In the genomic region with DNA sequence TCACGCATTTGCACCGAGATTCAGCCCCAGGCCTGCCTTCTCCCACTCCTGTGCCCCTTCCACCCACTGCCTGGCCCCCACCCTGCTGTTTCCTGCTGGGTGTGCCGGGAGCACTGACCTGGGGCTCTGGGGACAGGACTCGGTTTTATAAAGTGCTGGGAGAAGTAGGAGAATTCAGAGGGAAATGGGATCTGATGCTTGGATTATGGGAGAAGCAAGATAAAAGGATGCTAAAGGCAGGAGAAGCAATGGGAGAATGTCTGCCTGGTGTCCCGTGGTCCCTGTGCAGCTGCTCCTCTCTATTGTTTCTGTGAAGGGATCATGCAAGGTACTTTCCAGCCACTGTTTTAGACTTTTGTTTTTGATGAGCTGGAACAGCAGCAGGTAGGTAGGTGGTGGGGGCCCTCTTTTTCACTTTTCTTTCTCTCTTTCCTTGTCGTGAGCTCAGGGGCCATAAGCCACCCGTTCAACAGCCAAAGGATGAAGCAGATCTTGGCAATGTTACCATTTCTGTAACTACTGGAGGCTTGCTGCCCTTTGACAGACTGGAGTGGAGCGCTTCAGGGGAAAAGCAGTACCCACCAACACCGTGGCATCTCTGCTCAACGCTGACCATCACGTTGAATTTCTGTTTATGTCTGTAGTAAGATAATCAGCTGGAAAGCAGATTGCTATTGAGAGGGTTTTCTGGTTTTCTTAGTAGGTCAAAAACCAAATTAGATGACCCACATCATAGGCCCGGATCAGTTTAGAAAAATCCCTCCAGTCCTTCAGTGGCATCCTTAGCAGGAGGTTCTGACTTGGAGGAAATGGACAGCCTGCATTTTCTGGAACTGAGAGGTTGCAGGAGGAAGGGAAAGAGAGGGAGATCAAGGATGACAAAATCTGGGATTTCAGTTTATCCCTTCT, we compare ENCODE assay signal across 9 cellular contexts.
A peak's percentile ranks its signal among the peaks of the same experiment; 100 is the strongest.
DNase-seq lines count a peak whose midpoint lies in the region; ATAC-seq and TF ChIP-seq lines count a peak whose summit lies in the region.
"Had no signal": no experiment of that assay in that cellular context is flagged by ENCODE, and none has a peak within 500 bp of the region (broad histone marks: within the 10 kb centered on the region; RNA-seq: fewer than 3 reads in every experiment).

No MANE protein-coding gene starts in this region.

- H3K9me2 ChIP-seq in PC-3 (replicated peaks; ENCODE audit: low read length), result no peaks in the 10 kb centered on the region

- TF ChIP-seq CTCF in right atrium auricular region (IDR thresholded peaks at IDR 0.05) (no peak), type B pancreatic cell (conservative IDR thresholded peaks at IDR 0.05) (no peak), PC-3 (conservative IDR thresholded peaks at IDR 0.05; ENCODE audit: low read depth, low read length) (no peak)

- H3K27ac Mint-ChIP-seq in activated naive CD4-positive, alpha-beta T cell treated with anti-CD3 and anti-CD28 coated beads, Interleukin-2, amount 50 U/mL, for 24 hours, result peak overlapping the region; percentile 94
- H3K27ac Mint-ChIP-seq in type B pancreatic cell, result no peak overlapping the region

- peaks cover 4% of the 10 kb centered on the region for H3K9me3 Mint-ChIP-seq in activated naive CD4-positive, alpha-beta T cell treated with anti-CD3 and anti-CD28 coated beads, Interleukin-2, amount 50 U/mL, for 24 hours
- H3K9me3 Mint-ChIP-seq in type B pancreatic cell, result peaks cover 4% of the 10 kb centered on the region

- no peak overlapping the region for H3K4me2 ChIP-seq in PC-3 (ENCODE audit: low read length)

- no peaks in the 10 kb centered on the region for H3K9me3 ChIP-seq in right atrium auricular region
- H3K9me3 ChIP-seq in PC-3 (ENCODE audit: low read length), result no peaks in the 10 kb centered on the region

- H4K20me1 ChIP-seq in PC-3 (ENCODE audit: low read length), result no peaks in the 10 kb centered on the region

- H3K27me3 Mint-ChIP-seq in activated naive CD4-positive, alpha-beta T cell treated with anti-CD3 and anti-CD28 coated beads, Interleukin-2, amount 50 U/mL, for 24 hours, result no peaks in the 10 kb centered on the region
- H3K27me3 Mint-ChIP-seq in type B pancreatic cell, result no peaks in the 10 kb centered on the region

- CTCF ChIA-PET in PC-3 (lab: Charles Lee), result no interaction called here

- POLR2A ChIA-PET in PC-3 (lab: Charles Lee; ENCODE audit: unreplicated experiment), result no interaction called here

- DNase-seq in right atrium auricular region (ENCODE audit: low spot score) (peak; percentile 26), cardiac septum (ENCODE audit: low spot score) (no peak), type B pancreatic cell (ENCODE audit: extremely low spot score, unreplicated experiment) (peak; percentile 39), PC-3 (no peak)

- peak overlapping the region; percentile 59 for H3K4me3 Mint-ChIP-seq in activated naive CD4-positive, alpha-beta T cell treated with anti-CD3 and anti-CD28 coated beads, Interleukin-2, amount 50 U/mL, for 24 hours
- H3K4me3 Mint-ChIP-seq in type B pancreatic cell, result no peak overlapping the region

- H3K36me3 Mint-ChIP-seq in activated naive CD4-positive, alpha-beta T cell treated with anti-CD3 and anti-CD28 coated beads, Interleukin-2, amount 50 U/mL, for 24 hours, result peaks cover 3% of the 10 kb centered on the region
- H3K36me3 Mint-ChIP-seq in type B pancreatic cell, result no peaks in the 10 kb centered on the region

- BruUV-seq in PC-3 (replicated peaks; lab: Mats Ljungman, UMichigan), result no TSS peak

- intact Hi-C loops in cardiac septum (cut with DNase I) (loop anchor here (5.0 to 10.0 kb wide), 3 partner anchors 61 to 363 kb away; partner anchors contain the start of genes CASP3 and PRIMPOL), PC-3 (cut with micrococcal nuclease) (no loop called here)

- H3K4me1 ChIP-seq in right atrium auricular region (peaks cover 0 to 15% of the 10 kb centered on the region in 2 donors), PC-3 (ENCODE audit: insufficient read depth, low read length) (no peaks in the 10 kb centered on the region)

- H3K4me3 ChIP-seq in right atrium auricular region, result no peak overlapping the region
- no peak overlapping the region for H3K4me3 ChIP-seq in PC-3 (ENCODE audit: low read length)

- H3K27ac ChIP-seq in right atrium auricular region, result no peak overlapping the region
- no peak overlapping the region for H3K27ac ChIP-seq in PC-3 (ENCODE audit: low read length)
- H3K27ac ChIP-seq: C4-2B had no signal

- no peaks in the 10 kb centered on the region for H3F3A ChIP-seq in PC-3 (ENCODE audit: low read length, unreplicated experiment)

- H3K36me3 ChIP-seq in right atrium auricular region, result no peaks in the 10 kb centered on the region
- no peaks in the 10 kb centered on the region for H3K36me3 ChIP-seq in PC-3 (ENCODE audit: low read depth, low read length)

- H3K79me2 ChIP-seq in PC-3 (ENCODE audit: low read length), result no peaks in the 10 kb centered on the region

- H2AFZ ChIP-seq in PC-3 (ENCODE audit: low read length), result no peak overlapping the region

- H3K27me3 ChIP-seq in right atrium auricular region (no peaks in the 10 kb centered on the region), PC-3 (ENCODE audit: low read length) (no peaks in the 10 kb centered on the region)

- ATAC-seq in HG03095 (IDR thresholded peaks at IDR 0.05; ENCODE audit: unreplicated experiment) (peak; percentile 31), HG03520 (IDR thresholded peaks at IDR 0.05; ENCODE audit: unreplicated experiment) (no peak), PC-3 (no peak), GM21737 (IDR thresholded peaks at IDR 0.05; ENCODE audit: unreplicated experiment) (no peak)

- H3K9ac ChIP-seq in PC-3 (ENCODE audit: low read length), result no peak overlapping the region

- H3K4me1 Mint-ChIP-seq in activated naive CD4-positive, alpha-beta T cell treated with anti-CD3 and anti-CD28 coated beads, Interleukin-2, amount 50 U/mL, for 24 hours, result peaks cover 52% of the 10 kb centered on the region
- H3K4me1 Mint-ChIP-seq in type B pancreatic cell (ENCODE audit: unreplicated experiment), result peaks cover 3% of the 10 kb centered on the region

Comparison
In these comparisons a context has a peak if more than half of its experiments do, and no peak if none do; other contexts are left out.
1. DNase-seq: peak in right atrium auricular region (single experiment) and type B pancreatic cell (single experiment); none in cardiac septum (single experiment) and PC-3 (single experiment).